In the genomic region with DNA sequence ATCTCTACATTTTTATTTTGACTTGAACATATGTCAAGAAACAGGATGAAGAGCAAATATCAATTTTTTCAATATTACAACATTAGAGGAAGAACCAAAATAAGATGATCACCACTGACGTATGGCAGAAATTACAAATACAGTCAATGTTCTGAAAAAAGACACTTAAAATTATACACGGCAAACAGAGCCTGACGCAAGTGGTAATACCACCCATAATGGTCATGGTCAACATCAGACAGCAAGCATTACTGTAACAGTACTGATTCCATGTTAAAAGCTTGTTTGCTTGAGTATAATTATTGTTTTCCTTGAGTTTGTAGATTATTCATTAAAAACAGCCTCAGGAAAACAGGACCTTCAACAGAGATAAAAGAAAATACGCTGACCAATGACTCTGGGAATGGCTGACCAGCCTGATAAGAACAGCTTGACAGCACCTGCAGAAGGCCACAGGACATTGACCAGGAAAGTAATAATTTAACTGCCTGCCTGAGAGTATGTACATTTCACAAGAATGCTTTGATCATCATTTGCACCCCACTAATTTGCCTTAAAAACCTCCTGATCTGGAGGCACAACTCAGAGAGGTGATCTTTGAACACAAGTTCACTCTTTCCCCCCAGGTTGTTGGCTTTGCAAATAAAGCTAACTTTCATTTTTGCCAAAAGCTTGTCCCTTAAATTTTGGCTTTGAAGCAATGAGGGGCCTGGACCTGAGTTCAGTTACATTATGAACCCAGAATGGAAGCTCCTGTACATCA, we compare ENCODE assay signal across 24 cellular contexts.
"Had no signal": no experiment of that assay in that cellular context is flagged by ENCODE, and none has a peak within 500 bp of the region (broad histone marks: within the 10 kb centered on the region; RNA-seq: fewer than 3 reads in every experiment).

No MANE protein-coding gene starts in this region.

- H3K9me3 ChIP-seq: MG63, SK-N-SH had no signal

- H3K9me3 Mint-ChIP-seq: T-cell had no signal

- H3K4me2 ChIP-seq: SK-N-SH had no signal

- H3K27ac ChIP-seq: HL-60, RWPE1 had no signal

- ATAC-seq: Panc1, PC-3, T-cell had no signal

- FAIRE-seq: HTR-8/SVneo had no signal

- H3K36me3 ChIP-seq: MG63 had no signal

- H3K4me1 Mint-ChIP-seq: T-cell had no signal

- H3K9ac ChIP-seq: SK-N-SH had no signal

- H3K27ac Mint-ChIP-seq: T-cell had no signal

- H3K36me3 Mint-ChIP-seq: T-cell had no signal

- H3K4me3 ChIP-seq: MG63 had no signal

- DNase-seq: Karpas-422; KG1; MG63; NCI-H1092; NCI-H1105 treated with DMSO at 0.1 percent for 48 hours; NCI-H1417 treated with DMSO at 0.1 percent for 48 hours; NCI-H146; NCI-H1694 treated with DMSO at 0.1 percent for 48 hours; NCI-H2081; NCI-H2107; NCI-H2227 treated with DMSO at 0.1 percent for 48 hours; NCI-H524; NCI-H526 treated with DMSO at 0.1 percent for 48 hours; NCI-H748 treated with DMSO at 0.1 percent for 48 hours; NK-92 treated with Interleukin-12 subunit alpha and Interleukin-12 subunit beta, amount 100 ng/mL, for 24 hours; PC-3; SHP77; SK-N-SH; SW 1271; T-cell had no signal

- H3K4me3 Mint-ChIP-seq: T-cell had no signal
